8 cellular contexts compared by ENCODE assay signal in genomic region chr7:134701272-134701671, GRCh38. TPM values are rescaled to one million over a fixed set of nuclear protein-coding genes. Genes with fewer than 3 reads are reported as not detected.
A peak's percentile ranks its signal among the peaks of the same experiment; 100 is the strongest.
DNase-seq lines count a peak whose midpoint lies in the region; FAIRE-seq and TF ChIP-seq lines count a peak whose summit lies in the region.

No MANE protein-coding gene starts in this region.

- no peaks in the 10 kb centered on the region for H4K20me1 ChIP-seq in Karpas-422 (ENCODE audit: insufficient read depth, low read depth, low read length)

- no peak overlapping the region for H3K27ac Mint-ChIP-seq in nephron progenitor cell

- H3K27me3 ChIP-seq in Karpas-422 (ENCODE audit: low read length), result no peaks in the 10 kb centered on the region
- no peaks in the 10 kb centered on the region for H3K27me3 ChIP-seq in bronchial epithelial cell (ENCODE audit: control insufficient read depth, insufficient read depth, low read length)

- H3K36me3 ChIP-seq in Karpas-422 (ENCODE audit: insufficient read depth, low read length), result no peaks in the 10 kb centered on the region
- no peaks in the 10 kb centered on the region for H3K36me3 ChIP-seq in bronchial epithelial cell (ENCODE audit: control insufficient read depth, insufficient read depth, low read length)

- no peak overlapping the region for H3K27ac ChIP-seq in Karpas-422 (ENCODE audit: low read length)

- peaks cover 30% of the 10 kb centered on the region for H3K4me1 Mint-ChIP-seq in nephron progenitor cell

- H3K4me3 ChIP-seq in Karpas-422 (ENCODE audit: low read length) (no peak overlapping the region), bronchial epithelial cell (ENCODE audit: low read depth, low read length) (no peak overlapping the region)

- H3K27me3 Mint-ChIP-seq in nephron progenitor cell (ENCODE audit: low read depth, poor library complexity), result no peaks in the 10 kb centered on the region

- no peaks in the 10 kb centered on the region for H3K9me3 ChIP-seq in Karpas-422 (ENCODE audit: low read length)

- H3K9me2 ChIP-seq in Karpas-422 (replicated peaks; ENCODE audit: insufficient read depth, low read length), result no peaks in the 10 kb centered on the region

- peak; percentile 43 for TF ChIP-seq CTCF in bronchial epithelial cell (IDR thresholded peaks at IDR 0.05; ENCODE audit: insufficient read depth, low read length, severe bottlenecking)
- TF ChIP-seq CTCF in nephron progenitor cell (IDR thresholded peaks at IDR 0.05), result peak; percentile 13

- no peak overlapping the region for H3K4me2 ChIP-seq in Karpas-422 (ENCODE audit: low read depth, low read length, poor library complexity, severe bottlenecking)

- DNase-seq in DMS53 (lab: John Stamatoyannopoulos, UW) (peak; percentile 58), DMS53 treated with DMSO at 0.1 percent for 48 hours (lab: John Stamatoyannopoulos, UW; ENCODE audit: unreplicated experiment) (no peak), Karpas-422 (peak; percentile 80), bronchial epithelial cell (ENCODE audit: low read depth) (peak; percentile 33), nephron progenitor cell (no peak), NCI-H510A treated with DMSO at 0.1 percent for 48 hours (lab: John Stamatoyannopoulos, UW) (no peak), AML-193 (lab: John Stamatoyannopoulos, UW) (no peak), NCI-H524 treated with DMSO at 0.1 percent for 48 hours (lab: John Stamatoyannopoulos, UW) (no peak)

- H3K36me3 Mint-ChIP-seq in nephron progenitor cell (ENCODE audit: low read depth), result no peaks in the 10 kb centered on the region

- H3K4me1 ChIP-seq in Karpas-422 (ENCODE audit: low read length), result peaks cover 13% of the 10 kb centered on the region

- H2AFZ ChIP-seq in Karpas-422 (ENCODE audit: low read length), result no peak overlapping the region

- no peak overlapping the region for H3K4me3 Mint-ChIP-seq in nephron progenitor cell

- no peaks in the 10 kb centered on the region for H3K79me2 ChIP-seq in Karpas-422 (ENCODE audit: low read length)

- FAIRE-seq in bronchial epithelial cell (lab: Jason Lieb, UNC), result no peak

- H3K9ac ChIP-seq in Karpas-422 (ENCODE audit: low read length), result no peak overlapping the region

- H3K9me3 Mint-ChIP-seq in nephron progenitor cell, result no peaks in the 10 kb centered on the region

RNA-seq across cellular contexts. Expression of gene BPGM, which starts 54.6 kb away (rescaled TPM):
- 4.2 and 11.1 TPM in 2 replicates for total RNA-seq in Karpas-422 (2014; rRNA removed; shearing (Covaris generic); ENCODE audit: low replicate concordance)
- total RNA-seq in bronchial epithelial cell, result 14.2 and 16.6 TPM in 2 replicates

Comparison
In these comparisons a context has a peak if more than half of its experiments do, and no peak if none do; other contexts are left out.
1. DNase-seq: peak in DMS53 (single experiment), Karpas-422 (single experiment) and bronchial epithelial cell (single experiment); none in DMS53 treated with DMSO at 0.1 percent for 48 hours (single experiment), nephron progenitor cell (single experiment), NCI-H510A treated with DMSO at 0.1 percent for 48 hours (single experiment), AML-193 (0 of 2) and NCI-H524 treated with DMSO at 0.1 percent for 48 hours (single experiment).